Comparison of ENCODE assay signal across 27 cellular contexts in the genomic region with DNA sequence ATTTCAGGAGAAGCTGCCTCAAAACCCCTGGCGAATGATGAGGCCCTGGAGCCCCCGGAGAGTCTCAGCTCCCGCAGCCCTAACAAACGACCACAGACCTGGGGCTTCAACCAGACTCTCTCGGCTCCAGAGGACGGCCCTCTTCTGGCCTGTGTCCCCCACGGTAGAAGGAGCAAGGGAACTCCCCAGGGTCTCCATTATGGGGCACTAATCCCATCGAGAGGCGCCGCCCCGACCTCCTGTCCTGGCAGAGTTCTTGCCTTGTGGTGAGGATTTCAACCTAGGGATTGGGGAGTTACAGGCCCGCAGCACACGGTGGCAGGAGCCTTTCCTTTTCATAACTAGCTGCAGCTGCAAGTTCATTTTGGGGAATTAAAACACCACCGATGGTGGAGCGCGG. TPM values are rescaled to one million over a fixed set of nuclear protein-coding genes. Genes with fewer than 3 reads are reported as not detected.
DNase-seq lines count a peak whose midpoint lies in the region; ATAC-seq and TF ChIP-seq lines count a peak whose summit lies in the region.
"Had no signal": no experiment of that assay in that cellular context is flagged by ENCODE, and none has a peak within 500 bp of the region (broad histone marks: within the 10 kb centered on the region; RNA-seq: fewer than 3 reads in every experiment).

No MANE protein-coding gene starts in this region.

- peak overlapping the region; percentile 10 for H3K4me3 Mint-ChIP-seq in mesothelial cell of epicardium
- no peak overlapping the region for H3K4me3 Mint-ChIP-seq in activated CD4-positive, alpha-beta T cell treated with anti-CD3 and anti-CD28 coated beads, Interleukin-2, amount 10 ng/mL, durations not matched to agents 7 days and 5 days
- H3K4me3 Mint-ChIP-seq: T-helper 1 cell treated with Interleukin-12 subunit alpha and Interleukin-12 subunit beta and Interleukin-4 antibody, amounts not matched to agents 30 μg/mL and 1 μg/mL, for 36 hours had no signal

- H3K4me1 Mint-ChIP-seq in mesothelial cell of epicardium: peaks cover 14% of the 10 kb centered on the region
- H3K4me1 Mint-ChIP-seq in activated CD4-positive, alpha-beta T cell treated with anti-CD3 and anti-CD28 coated beads, Interleukin-2, amount 10 ng/mL, durations not matched to agents 7 days and 5 days: peaks cover 12% of the 10 kb centered on the region

- H3K27ac ChIP-seq in SK-N-MC (peak overlapping the region; percentile 19; the same call in 1 of the 2 replicates), hepatocyte (no peak overlapping the region)

- H3K9ac ChIP-seq in SK-N-MC (ENCODE audit: insufficient read length): no peak overlapping the region

- ATAC-seq in activated naive CD4-positive, alpha-beta T cell treated with anti-CD3 and anti-CD28 coated beads, Interleukin-2, amount 50 U/mL, for 72 hours: no peak
- no peak for ATAC-seq in GM21576 (IDR thresholded peaks at IDR 0.05; ENCODE audit: unreplicated experiment)
- ATAC-seq: heart left ventricle, HepG2, psoas muscle had no signal

- H3K4me3 ChIP-seq in SK-N-MC (no peak overlapping the region), hepatocyte (no peak overlapping the region)
- H3K4me3 ChIP-seq: uterus had no signal

- H3K9me3 ChIP-seq in SK-N-MC (ENCODE audit: low read depth, low read length): no peaks in the 10 kb centered on the region
- no peaks in the 10 kb centered on the region for H3K9me3 ChIP-seq in hepatocyte (ENCODE audit: low read depth)
- H3K9me3 ChIP-seq: heart left ventricle, psoas muscle, testis, uterus had no signal

- no peak for DNase-seq in activated naive CD4-positive, alpha-beta T cell treated with anti-CD3 and anti-CD28 coated beads, Interleukin-2, amount 50 U/mL, for 72 hours (ENCODE audit: low spot score in 2 of 2)
- DNase-seq in activated naive CD4-positive, alpha-beta T cell treated with anti-CD3 and anti-CD28 coated beads, Interleukin-2, amount 50 U/mL, for 16 hours: no peak
- no peak for DNase-seq in SK-N-MC (ENCODE audit: low read depth, low spot score)
- DNase-seq in mesothelial cell of epicardium (ENCODE audit: low spot score in 2 of 2, unreplicated experiment in 2 of 2): no peak
- DNase-seq in hepatocyte (ENCODE audit: low spot score): no peak
- DNase-seq in SKM-1 treated with dmso at 0.1 percent for 144 hours (lab: John Stamatoyannopoulos, UW; ENCODE audit: unreplicated experiment): no peak
- no peak for DNase-seq in activated CD4-positive, alpha-beta T cell treated with anti-CD3 and anti-CD28 coated beads, Interleukin-2, amount 10 ng/mL, durations not matched to agents 7 days and 5 days
- DNase-seq: activated CD4-positive, CD25-positive, alpha-beta regulatory T cell treated with anti-CD3 and anti-CD28 coated beads, Interleukin-2, amount 50 U/mL, for 72 hours; activated gamma-delta T cell treated with Interleukin-2 at 50 U/mL for 16 hours; activated T-cell treated with anti-CD3 and anti-CD28 coated beads, Interleukin-2, amount 50 U/mL, for 1 hour; endodermal cell; foreskin fibroblast; heart left ventricle; MV-4-11; NCI-H146; NCI-H2107; NCI-H446; NCI-H82; psoas muscle; RPMI8226; stimulated activated CD4-positive, alpha-beta T cell treated with anti-CD3 and anti-CD28 coated beads, Interleukin-4, amount 100 ng/mL, for 4 hours; stimulated activated naive CD4-positive, alpha-beta T cell; testis; uterus had no signal

- no peaks in the 10 kb centered on the region for H3K27me3 Mint-ChIP-seq in mesothelial cell of epicardium (ENCODE audit: low read depth)
- no peaks in the 10 kb centered on the region for H3K27me3 Mint-ChIP-seq in activated CD4-positive, alpha-beta T cell treated with anti-CD3 and anti-CD28 coated beads, Interleukin-2, amount 10 ng/mL, durations not matched to agents 7 days and 5 days

- H3K27ac Mint-ChIP-seq in activated naive CD4-positive, alpha-beta T cell treated with anti-CD3 and anti-CD28 coated beads, Interleukin-2, amount 50 U/mL, for 72 hours: peak overlapping the region; percentile 14 to 70
- H3K27ac Mint-ChIP-seq in mesothelial cell of epicardium: no peak overlapping the region
- H3K27ac Mint-ChIP-seq in activated CD4-positive, alpha-beta T cell treated with anti-CD3 and anti-CD28 coated beads, Interleukin-2, amount 10 ng/mL, durations not matched to agents 7 days and 5 days: no peak overlapping the region

- H2AFZ ChIP-seq in hepatocyte: no peak overlapping the region

- no peak overlapping the region for H3K4me2 ChIP-seq in hepatocyte

- H3K9me3 Mint-ChIP-seq in activated naive CD4-positive, alpha-beta T cell treated with anti-CD3 and anti-CD28 coated beads, Interleukin-2, amount 50 U/mL, for 72 hours: no peaks in the 10 kb centered on the region
- H3K9me3 Mint-ChIP-seq in mesothelial cell of epicardium: no peaks in the 10 kb centered on the region
- H3K9me3 Mint-ChIP-seq in activated CD4-positive, alpha-beta T cell treated with anti-CD3 and anti-CD28 coated beads, Interleukin-2, amount 10 ng/mL, durations not matched to agents 7 days and 5 days: no peaks in the 10 kb centered on the region
- H3K9me3 Mint-ChIP-seq: endodermal cell; T-helper 1 cell treated with Interleukin-12 subunit alpha and Interleukin-12 subunit beta and Interleukin-4 antibody, amounts not matched to agents 30 μg/mL and 1 μg/mL, for 36 hours had no signal

- WGBS in hepatocyte (ENCODE audit: low lambda C conversion rate, missing lambda C conversion rate): 94% methylated on average over 16 of the region's 16 CpGs

- H3K9me2 ChIP-seq in hepatocyte (replicated peaks; ENCODE audit: insufficient read depth): no peaks in the 10 kb centered on the region

- H3K27me3 ChIP-seq in hepatocyte: no peaks in the 10 kb centered on the region
- H3K27me3 ChIP-seq: heart left ventricle, testis, uterus had no signal

- TF ChIP-seq CTCF in mesothelial cell of epicardium (IDR thresholded peaks at IDR 0.05; ENCODE audit: unreplicated experiment): no peak
- TF ChIP-seq CTCF in hepatocyte (IDR thresholded peaks at IDR 0.05; ENCODE audit: poor library complexity): no peak

- H3K36me3 ChIP-seq in SK-N-MC (ENCODE audit: insufficient read depth, low read length) (no peaks in the 10 kb centered on the region), hepatocyte (replicated peaks; ENCODE audit: insufficient read depth, low read depth) (no peaks in the 10 kb centered on the region)
- H3K36me3 ChIP-seq: uterus had no signal

- peaks cover 33% of the 10 kb centered on the region for H3K79me2 ChIP-seq in hepatocyte

- H4K20me1 ChIP-seq in hepatocyte (ENCODE audit: insufficient read depth, poor library complexity, severe bottlenecking): no peaks in the 10 kb centered on the region

- POLR2A ChIA-PET in activated CD4-positive, alpha-beta T cell treated with anti-CD3 and anti-CD28 coated beads, Interleukin-2, amount 10 ng/mL, durations not matched to agents 7 days and 5 days (lab: Charles Lee): no interaction called here

- H3K36me3 Mint-ChIP-seq in activated naive CD4-positive, alpha-beta T cell treated with anti-CD3 and anti-CD28 coated beads, Interleukin-2, amount 50 U/mL, for 72 hours: no peaks in the 10 kb centered on the region
- peaks cover 8% of the 10 kb centered on the region for H3K36me3 Mint-ChIP-seq in mesothelial cell of epicardium
- H3K36me3 Mint-ChIP-seq in activated CD4-positive, alpha-beta T cell treated with anti-CD3 and anti-CD28 coated beads, Interleukin-2, amount 10 ng/mL, durations not matched to agents 7 days and 5 days (ENCODE audit: low read depth): peaks cover 3% of the 10 kb centered on the region

- CTCF ChIA-PET in activated CD4-positive, alpha-beta T cell treated with anti-CD3 and anti-CD28 coated beads, Interleukin-2, amount 10 ng/mL, durations not matched to agents 7 days and 5 days (lab: Charles Lee): interaction anchor here (1.5 kb wide), 1 partner anchor 193 kb away, joined by 5 read pairs; no protein-coding TSS in a partner anchor

- H3K4me1 ChIP-seq in hepatocyte (ENCODE audit: insufficient read depth): peaks cover 35% of the 10 kb centered on the region

RNA-seq across cellular contexts. Expression of a gene that starts 6.2 kb away (rescaled TPM):
- 10 to 100 TPM; 59.1 to 66.9 TPM for total RNA-seq in activated naive CD4-positive, alpha-beta T cell treated with anti-CD3 and anti-CD28 coated beads, Interleukin-2, amount 50 U/mL, for 72 hours
- total RNA-seq in mesothelial cell of epicardium: 92.2 to 100 TPM (median 94.1 TPM) in 3 replicates
- 24.9 and 36.6 TPM in 2 replicates for total RNA-seq in hepatocyte
- polyA plus RNA-seq in hepatocyte: 117 and 135 TPM in 2 replicates
- 10 to 100 TPM; 61.3 to 66.2 TPM for total RNA-seq in activated CD4-positive, alpha-beta T cell treated with anti-CD3 and anti-CD28 coated beads, Interleukin-2, amount 10 ng/mL, durations not matched to agents 7 days and 5 days

RNA-seq across cellular contexts. Expression of a gene that starts 39.8 kb away (rescaled TPM):
- total RNA-seq in activated naive CD4-positive, alpha-beta T cell treated with anti-CD3 and anti-CD28 coated beads, Interleukin-2, amount 50 U/mL, for 72 hours: 10 to 100 TPM; 26.6 to 43.8 TPM
- total RNA-seq in mesothelial cell of epicardium (105 to 110 TPM (median 105 TPM) in 3 replicates), hepatocyte (17.1 and 21.9 TPM in 2 replicates)
- polyA plus RNA-seq in hepatocyte: 5.1 and 6.9 TPM in 2 replicates
- total RNA-seq in activated CD4-positive, alpha-beta T cell treated with anti-CD3 and anti-CD28 coated beads, Interleukin-2, amount 10 ng/mL, durations not matched to agents 7 days and 5 days: 10 to 100 TPM; 60.7 to 62.0 TPM

Comparison
In these comparisons a context has a peak if more than half of its experiments do, and no peak if none do; other contexts are left out.
1. H3K27ac Mint-ChIP-seq: peak in activated naive CD4-positive, alpha-beta T cell treated with anti-CD3 and anti-CD28 coated beads, Interleukin-2, amount 50 U/mL, for 72 hours (2 of 2); none in mesothelial cell of epicardium (single experiment) and activated CD4-positive, alpha-beta T cell treated with anti-CD3 and anti-CD28 coated beads, Interleukin-2, amount 10 ng/mL, durations not matched to agents 7 days and 5 days (single experiment).